Comparison of ENCODE assay signal across 8 cellular contexts in genomic region chr1:65001238-65001792, GRCh38. TPM values are rescaled to one million over a fixed set of nuclear protein-coding genes. Genes with fewer than 3 reads are reported as not detected.
DNase-seq lines count a peak whose midpoint lies in the region; ATAC-seq, FAIRE-seq and TF ChIP-seq lines count a peak whose summit lies in the region.

No MANE protein-coding gene starts in this region.

- peak overlapping the region; percentile 78 for H3K4me3 Mint-ChIP-seq in activated T-cell treated with anti-CD3 and anti-CD28 coated beads, Interleukin-2, amount 50 U/mL, for 4 hours

- H3K27ac ChIP-seq in HUES48 (ENCODE audit: low read depth, low read length), result no peak overlapping the region

- H3K4me1 Mint-ChIP-seq in activated T-cell treated with anti-CD3 and anti-CD28 coated beads, Interleukin-2, amount 50 U/mL, for 4 hours (ENCODE audit: low read depth), result peaks cover 29% of the 10 kb centered on the region

- peak; percentile 83 for DNase-seq in activated T-cell treated with anti-CD3 and anti-CD28 coated beads, Interleukin-2, amount 50 U/mL, for 4 hours
- DNase-seq in foreskin fibroblast (peak; percentile 17 to 42), retina (peak; percentile 52), ureter (ENCODE audit: low spot score) (peak; percentile 72), D721Med (ENCODE audit: insufficient read length, low spot score) (no peak)

- H3K27me3 Mint-ChIP-seq in activated T-cell treated with anti-CD3 and anti-CD28 coated beads, Interleukin-2, amount 50 U/mL, for 4 hours (ENCODE audit: low read depth), result peaks cover 3% of the 10 kb centered on the region

- no peak for FAIRE-seq in D721Med (lab: Jason Lieb, UNC)

- H3K36me3 ChIP-seq in HUES48 (ENCODE audit: control insufficient read depth, insufficient read depth, low read length), result no peaks in the 10 kb centered on the region

- peaks cover 4% of the 10 kb centered on the region; the same call in 1 of the 2 replicates for H3K9me3 ChIP-seq in HUES48 (ENCODE audit: control insufficient read depth, insufficient read depth, low read length)

- peaks cover 52% of the 10 kb centered on the region for H3K27me3 ChIP-seq in HUES48 (ENCODE audit: control insufficient read depth, insufficient read depth, low read length)

- H3K4me3 ChIP-seq in HUES48 (ENCODE audit: low read depth, low read length), result peak overlapping the region; percentile 37; the same call in 1 of the 2 replicates
- H3K4me3 ChIP-seq in foreskin fibroblast (ENCODE audit: low read depth in 1 of 2, low read length in 2 of 2), result no peak overlapping the region

- peak; percentile 74 to 81 for ATAC-seq in activated T-cell treated with anti-CD3 and anti-CD28 coated beads, Interleukin-2, amount 50 U/mL, for 4 hours
- ATAC-seq in SK-N-SH treated with all-trans-retinoic acid at 6 μM for 48 hours (no peak), GM19452 (IDR thresholded peaks at IDR 0.05; ENCODE audit: unreplicated experiment) (no peak)

- H3K36me3 Mint-ChIP-seq in activated T-cell treated with anti-CD3 and anti-CD28 coated beads, Interleukin-2, amount 50 U/mL, for 4 hours (ENCODE audit: insufficient read depth), result no peaks in the 10 kb centered on the region

- H3K9ac ChIP-seq in HUES48 (ENCODE audit: low read depth, low read length), result no peak overlapping the region

- TF ChIP-seq CTCF in foreskin fibroblast (IDR thresholded peaks at IDR 0.05; ENCODE audit: low read depth, low read length) (no peak), D721Med (IDR thresholded peaks at IDR 0.05; ENCODE audit: insufficient read depth, missing control alignments) (no peak)

- H3K4me1 ChIP-seq in HUES48 (ENCODE audit: control insufficient read depth, insufficient read depth, low read length), result peaks cover 9% of the 10 kb centered on the region

- H3K9me3 Mint-ChIP-seq in activated T-cell treated with anti-CD3 and anti-CD28 coated beads, Interleukin-2, amount 50 U/mL, for 4 hours, result peaks cover 12% of the 10 kb centered on the region

TF ChIP-seq in SK-N-SH treated with all-trans-retinoic acid at 6 μM for 48 hours, 23 proteins besides CTCF, POLR2A, EP300 and RAD21:
- no peak for TF ChIP-seq CSRNP3 (CRISPR knock-in tag; IDR thresholded peaks at IDR 0.05)
- TF ChIP-seq TCF4 (CRISPR knock-in tag; IDR thresholded peaks at IDR 0.05; ENCODE audit: borderline replicate concordance), result no peak
- no peak for TF ChIP-seq GLIS3 (CRISPR knock-in tag; IDR thresholded peaks at IDR 0.05)
- TF ChIP-seq ISL1 (CRISPR knock-in tag; IDR thresholded peaks at IDR 0.05), result no peak
- TF ChIP-seq ZC3H10 (CRISPR knock-in tag; IDR thresholded peaks at IDR 0.05), result no peak
- TF ChIP-seq ZNF565 (CRISPR knock-in tag; conservative IDR thresholded peaks at IDR 0.05; ENCODE audit: low read depth), result no peak
- TF ChIP-seq ZNF70 (CRISPR knock-in tag; IDR thresholded peaks at IDR 0.05), result no peak
- no peak for TF ChIP-seq CSDC2 (CRISPR knock-in tag; IDR thresholded peaks at IDR 0.05)
- no peak for TF ChIP-seq BACH2 (CRISPR knock-in tag; IDR thresholded peaks at IDR 0.05; ENCODE audit: borderline replicate concordance)
- TF ChIP-seq SNAI2 (CRISPR knock-in tag; IDR thresholded peaks at IDR 0.05), result no peak
- no peak for TF ChIP-seq TOX (CRISPR knock-in tag; IDR thresholded peaks at IDR 0.05; ENCODE audit: borderline replicate concordance)
- TF ChIP-seq ARNTL (CRISPR knock-in tag; IDR thresholded peaks at IDR 0.05; ENCODE audit: borderline replicate concordance, low read depth), result no peak

RNA-seq across cellular contexts. Expression of gene JAK1, which starts 35.0 kb away (rescaled TPM):
- 10 to 100 TPM; 70.3 to 87.5 (median 85.1) TPM for total RNA-seq in activated T-cell treated with anti-CD3 and anti-CD28 coated beads, Interleukin-2, amount 50 U/mL, for 4 hours
- 116 TPM for total RNA-seq in ureter

Comparison
In these comparisons a context has a peak if more than half of its experiments do, and no peak if none do; other contexts are left out.
1. ATAC-seq: peak in activated T-cell treated with anti-CD3 and anti-CD28 coated beads, Interleukin-2, amount 50 U/mL, for 4 hours (2 of 2); none in SK-N-SH treated with all-trans-retinoic acid at 6 μM for 48 hours (single experiment) and GM19452 (single experiment).